18 cellular contexts compared by ENCODE assay signal in the genomic region with DNA sequence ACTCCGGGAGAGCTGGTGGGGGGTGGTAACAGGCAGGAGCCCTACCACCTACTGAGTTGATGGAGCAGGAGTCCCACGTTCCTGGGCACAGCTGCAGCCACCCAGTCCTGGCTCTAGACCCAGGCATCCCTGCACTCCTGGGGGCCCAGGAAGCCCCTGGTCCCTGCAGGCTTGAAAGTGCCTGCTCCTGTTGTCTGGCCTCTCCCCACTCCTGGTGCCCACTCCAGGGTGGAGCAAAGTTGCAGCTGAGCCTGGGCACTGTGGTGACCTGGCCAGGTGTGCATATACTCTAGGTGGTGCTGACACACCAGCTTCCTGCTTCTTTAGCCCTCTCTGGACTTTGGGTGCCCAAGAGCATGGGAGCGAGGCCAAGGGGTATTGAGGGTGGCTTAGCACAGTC.
DNase-seq lines count a peak whose midpoint lies in the region; ATAC-seq and TF ChIP-seq lines count a peak whose summit lies in the region.
"Had no signal": no experiment of that assay in that cellular context is flagged by ENCODE, and none has a peak within 500 bp of the region (broad histone marks: within the 10 kb centered on the region; RNA-seq: fewer than 3 reads in every experiment).

No MANE protein-coding gene starts in this region.

- H3K36me3 Mint-ChIP-seq in stimulated activated effector memory CD8-positive, alpha-beta T cell treated with anti-CD3 and anti-CD28 coated beads, Interleukin-12 subunit alpha, Interleukin-12 subunit beta, amount 100 ng/mL, for 72 hours: no peaks in the 10 kb centered on the region
- H3K36me3 Mint-ChIP-seq: CD8-positive, alpha-beta memory T cell had no signal

- no peak overlapping the region for H3K27ac Mint-ChIP-seq in stimulated activated effector memory CD8-positive, alpha-beta T cell treated with anti-CD3 and anti-CD28 coated beads, Interleukin-12 subunit alpha, Interleukin-12 subunit beta, amount 100 ng/mL, for 72 hours

- peak; percentile 31 for DNase-seq in DMS53 (lab: John Stamatoyannopoulos, UW)
- DNase-seq in DMS53 treated with DMSO at 0.1 percent for 48 hours (lab: John Stamatoyannopoulos, UW; ENCODE audit: unreplicated experiment): no peak
- DNase-seq in lower lobe of right lung: peak; percentile 22
- no peak for DNase-seq in stimulated activated effector memory CD8-positive, alpha-beta T cell treated with anti-CD3 and anti-CD28 coated beads, Interleukin-12 subunit alpha, Interleukin-12 subunit beta, amount 100 ng/mL, for 72 hours (ENCODE audit: low spot score in 2 of 2)
- DNase-seq in globus pallidus (ENCODE audit: low spot score): no peak
- no peak for DNase-seq in NCI-H2227 treated with DMSO at 0.1 percent for 48 hours (lab: John Stamatoyannopoulos, UW)
- DNase-seq: Calu3; CD8-positive, alpha-beta memory T cell; DMS 273 treated with DMSO at 0.1 percent for 48 hours; DMS79 treated with DMSO at 0.1 percent for 48 hours; EL; GM23248; H7 had no signal

- no peak for TF ChIP-seq CTCF in lower lobe of right lung (IDR thresholded peaks at IDR 0.05)

- H3K4me1 ChIP-seq in lower lobe of right lung: no peaks in the 10 kb centered on the region

- H3K9me3 Mint-ChIP-seq in stimulated activated effector memory CD8-positive, alpha-beta T cell treated with anti-CD3 and anti-CD28 coated beads, Interleukin-12 subunit alpha, Interleukin-12 subunit beta, amount 100 ng/mL, for 72 hours: peaks cover 8% of the 10 kb centered on the region

- peak in 1 of 2 donors; percentile 29 for ATAC-seq in lower lobe of right lung
- ATAC-seq in stimulated activated effector memory CD8-positive, alpha-beta T cell treated with anti-CD3 and anti-CD28 coated beads, Interleukin-12 subunit alpha, Interleukin-12 subunit beta, amount 100 ng/mL, for 72 hours: peak; percentile 40
- no peak for ATAC-seq in HG03280 (IDR thresholded peaks at IDR 0.05; ENCODE audit: unreplicated experiment)
- ATAC-seq: K562 had no signal

- no peak overlapping the region for H3K4me3 ChIP-seq in lower lobe of right lung
- H3K4me3 ChIP-seq: BLaER1, GM23248, K562 had no signal

- intact Hi-C loops in lower lobe of right lung (cut with DNase I): no loop called here

- no peak overlapping the region for H3K27ac ChIP-seq in lower lobe of right lung
- H3K27ac ChIP-seq: 22Rv1, BLaER1, GM23248, HL-60 had no signal

- H3K4me1 Mint-ChIP-seq in stimulated activated effector memory CD8-positive, alpha-beta T cell treated with anti-CD3 and anti-CD28 coated beads, Interleukin-12 subunit alpha, Interleukin-12 subunit beta, amount 100 ng/mL, for 72 hours: no peaks in the 10 kb centered on the region
- H3K4me1 Mint-ChIP-seq: CD8-positive, alpha-beta memory T cell had no signal

- H3K27me3 ChIP-seq in lower lobe of right lung (ENCODE audit: low read depth): no peaks in the 10 kb centered on the region
- H3K27me3 ChIP-seq: BLaER1 had no signal

- no peak overlapping the region for H3K4me3 Mint-ChIP-seq in stimulated activated effector memory CD8-positive, alpha-beta T cell treated with anti-CD3 and anti-CD28 coated beads, Interleukin-12 subunit alpha, Interleukin-12 subunit beta, amount 100 ng/mL, for 72 hours
- H3K4me3 Mint-ChIP-seq: CD8-positive, alpha-beta memory T cell had no signal

- H3K36me3 ChIP-seq in lower lobe of right lung: no peaks in the 10 kb centered on the region

- peaks cover 9% of the 10 kb centered on the region for H3K9me3 ChIP-seq in lower lobe of right lung

Comparison
In these comparisons a context has a peak if more than half of its experiments do, and no peak if none do; other contexts are left out.
1. DNase-seq: peak in DMS53 (single experiment) and lower lobe of right lung (single experiment); none in DMS53 treated with DMSO at 0.1 percent for 48 hours (single experiment), stimulated activated effector memory CD8-positive, alpha-beta T cell treated with anti-CD3 and anti-CD28 coated beads, Interleukin-12 subunit alpha, Interleukin-12 subunit beta, amount 100 ng/mL, for 72 hours (0 of 2), globus pallidus (single experiment) and NCI-H2227 treated with DMSO at 0.1 percent for 48 hours (single experiment).